ENCODE assay signal across 1 cellular context in the genomic region with DNA sequence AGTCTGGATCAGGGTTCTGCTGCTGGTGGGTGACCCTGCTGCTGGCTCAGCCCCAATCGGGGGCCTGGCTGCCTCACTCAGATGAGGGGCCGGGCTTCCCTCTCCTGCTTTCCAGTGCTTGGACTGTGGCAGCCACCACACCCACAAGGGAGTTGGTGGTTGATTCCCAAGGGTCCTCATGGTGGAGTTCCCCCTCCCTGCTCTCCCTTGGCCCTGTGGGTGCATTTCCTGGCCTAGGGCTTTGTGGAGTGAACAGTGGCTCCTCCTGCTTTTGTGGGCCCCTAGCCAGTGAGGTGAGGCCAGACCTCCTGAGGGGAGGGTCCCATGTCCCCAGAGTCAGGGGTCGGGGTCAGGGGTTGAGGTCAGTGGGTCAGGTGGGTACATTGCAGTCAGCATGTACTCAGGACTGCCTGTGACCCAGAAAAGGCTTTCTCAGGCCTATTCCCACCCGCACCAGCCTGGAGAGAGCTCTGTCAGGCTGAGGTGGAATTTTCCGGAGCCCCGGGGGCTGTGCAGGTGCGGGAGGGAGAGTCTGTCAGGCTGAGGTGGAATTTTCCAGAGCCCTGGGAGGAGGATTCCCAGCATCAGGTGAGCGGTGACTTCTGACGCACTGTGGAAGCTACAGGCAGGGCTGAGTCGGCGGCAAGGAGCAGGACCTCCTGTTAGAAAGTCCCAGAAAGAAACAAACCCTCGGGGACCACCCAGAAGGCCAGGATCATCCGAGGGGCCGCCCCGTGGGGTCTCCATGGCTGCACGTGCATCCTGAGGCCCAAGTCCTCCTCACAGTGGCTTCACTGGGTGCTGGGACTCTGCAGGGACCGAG.
TF ChIP-seq lines count a peak whose summit lies in the region.

No MANE protein-coding gene starts in this region.

TF ChIP-seq in IMR-90, 13 proteins besides CTCF, POLR2A, EP300 and RAD21:
- TF ChIP-seq BHLHE40 (IDR thresholded peaks at IDR 0.05; ENCODE audit: low read depth, low read length): no peak
- TF ChIP-seq RCOR1 (IDR thresholded peaks at IDR 0.05; ENCODE audit: insufficient replicate concordance, low read length): no peak
- TF ChIP-seq FOS (IDR thresholded peaks at IDR 0.05; ENCODE audit: low read depth, low read length): no peak
